In genomic region chr6:37207903-37208456, GRCh38 we compare ENCODE assay signal across 8 cellular contexts. TPM values are rescaled to one million over a fixed set of nuclear protein-coding genes. Genes with fewer than 3 reads are reported as not detected.
DNase-seq lines count a peak whose midpoint lies in the region; FAIRE-seq and TF ChIP-seq lines count a peak whose summit lies in the region.

No MANE protein-coding gene starts in this region.

- H3K4me3 Mint-ChIP-seq in glutamatergic neuron (ENCODE audit: unreplicated experiment): no peak overlapping the region

- peak; percentile 91 for TF ChIP-seq CTCF in AG10803 (conservative IDR thresholded peaks at IDR 0.05; ENCODE audit: low read length)
- peak; percentile 77 for TF ChIP-seq CTCF in GM20000 (IDR thresholded peaks at IDR 0.05; ENCODE audit: extremely low read depth, missing control alignments)
- peak; percentile 82 for TF ChIP-seq CTCF in glutamatergic neuron (IDR thresholded peaks at IDR 0.05; ENCODE audit: partially characterized antibody, unreplicated experiment)

- intact Hi-C loops in posterior vena cava (cut with DNase I): loop anchor here in 1 of 2 donors (5.0 kb wide), 1 partner anchor 36 kb away; the partner anchor contains the start of gene PIM1

- no peak overlapping the region for H3K27ac Mint-ChIP-seq in glutamatergic neuron (ENCODE audit: unreplicated experiment)

- DNase-seq in AG10803 (ENCODE audit: low read depth): peak; percentile 71
- DNase-seq in GM20000 (ENCODE audit: low spot score): peak; percentile 75
- peak; percentile 68 for DNase-seq in NCI-H1105 treated with DMSO at 0.1 percent for 48 hours (lab: John Stamatoyannopoulos, UW)
- peak; percentile 88 for DNase-seq in SKM-1 treated with dmso at 0.1 percent for 144 hours (lab: John Stamatoyannopoulos, UW; ENCODE audit: unreplicated experiment)
- DNase-seq in activated naive CD4-positive, alpha-beta T cell treated with anti-CD3 and anti-CD28 coated beads, Interleukin-2, amount 50 U/mL, for 16 hours: peak; percentile 87
- DNase-seq in glutamatergic neuron: peak; percentile 88
- peak; percentile 94 for DNase-seq in posterior vena cava (ENCODE audit: low spot score)
- peak; percentile 83 for DNase-seq in urothelium cell line (ENCODE audit: low spot score)

- no peak overlapping the region for H3K4me3 ChIP-seq in AG10803 (ENCODE audit: low read length)

- no peaks in the 10 kb centered on the region for H3K36me3 Mint-ChIP-seq in glutamatergic neuron (ENCODE audit: unreplicated experiment)

- peaks cover 2% of the 10 kb centered on the region for H3K9me3 Mint-ChIP-seq in glutamatergic neuron (ENCODE audit: unreplicated experiment)

- no peaks in the 10 kb centered on the region for H3K4me1 Mint-ChIP-seq in glutamatergic neuron (ENCODE audit: low read depth, unreplicated experiment)

- no peak for FAIRE-seq in urothelium cell line (lab: Jason Lieb, UNC)

- peaks cover 5% of the 10 kb centered on the region for H3K27me3 Mint-ChIP-seq in glutamatergic neuron (ENCODE audit: unreplicated experiment)

RNA-seq across cellular contexts. Expression of gene PIM1, which starts 38.0 kb away (rescaled TPM):
- total RNA-seq in glutamatergic neuron (ENCODE audit: unreplicated experiment) (22.7 TPM), posterior vena cava (10 to 100 TPM; 32.3 to 34.3 TPM)

RNA-seq across cellular contexts. Expression of gene TBC1D22B, which starts 49.6 kb away (rescaled TPM):
- total RNA-seq in glutamatergic neuron (ENCODE audit: unreplicated experiment) (10.2 TPM), posterior vena cava (1 to 10 TPM; 6.2 to 8.5 TPM)

RNA-seq across cellular contexts. Expression of gene TMEM217, which starts 50.0 kb away (rescaled TPM):
- total RNA-seq in glutamatergic neuron (ENCODE audit: unreplicated experiment): not detected
- total RNA-seq in posterior vena cava: 1 to 10 TPM in 1 of 2 donors, under 1 TPM in 1; 0.56 to 2.0 TPM
